In the genomic region with DNA sequence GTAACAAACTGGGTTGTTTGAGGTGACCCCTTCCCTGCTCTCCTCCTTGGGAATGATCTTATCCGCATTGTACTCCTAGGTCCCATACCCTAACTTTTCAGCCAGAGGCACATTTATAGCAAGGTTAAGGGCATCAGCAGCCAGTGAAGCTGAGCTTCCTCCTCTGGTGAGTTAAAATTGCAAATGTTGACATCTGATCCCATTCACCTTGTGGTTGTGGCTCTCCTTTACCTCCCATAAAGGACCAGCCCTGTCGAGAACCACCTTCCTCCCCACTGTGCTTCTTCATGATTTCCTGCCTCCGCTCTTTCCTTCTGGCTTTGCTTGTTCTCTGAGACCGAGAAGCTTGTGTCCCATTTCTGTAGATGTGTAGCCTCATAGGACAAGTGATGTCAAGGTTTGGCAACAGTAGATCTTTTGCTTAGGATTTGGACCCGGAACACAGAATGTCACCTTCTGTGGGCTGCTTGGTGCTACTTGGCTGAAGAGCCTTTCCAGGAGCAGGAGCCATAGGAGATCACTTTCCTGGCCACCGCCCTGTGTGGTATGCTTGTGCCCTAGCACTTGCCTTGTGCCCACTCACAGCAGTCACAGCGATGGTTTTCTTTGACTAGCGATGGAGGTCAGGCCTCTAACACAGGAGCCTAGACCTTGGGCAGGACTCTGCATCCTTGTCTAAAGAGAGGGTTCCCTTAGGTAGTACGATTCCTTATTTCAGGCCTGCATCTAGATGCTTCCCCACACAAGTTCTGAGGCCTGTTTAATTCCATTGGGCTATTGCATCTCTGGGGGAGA, we compare ENCODE assay signal across 1 cellular context.
TF ChIP-seq lines count a peak whose summit lies in the region.

No MANE protein-coding gene starts in this region.

TF ChIP-seq in GM23338, 12 proteins besides CTCF, POLR2A, EP300 and RAD21:
- TF ChIP-seq, protein P1, sequence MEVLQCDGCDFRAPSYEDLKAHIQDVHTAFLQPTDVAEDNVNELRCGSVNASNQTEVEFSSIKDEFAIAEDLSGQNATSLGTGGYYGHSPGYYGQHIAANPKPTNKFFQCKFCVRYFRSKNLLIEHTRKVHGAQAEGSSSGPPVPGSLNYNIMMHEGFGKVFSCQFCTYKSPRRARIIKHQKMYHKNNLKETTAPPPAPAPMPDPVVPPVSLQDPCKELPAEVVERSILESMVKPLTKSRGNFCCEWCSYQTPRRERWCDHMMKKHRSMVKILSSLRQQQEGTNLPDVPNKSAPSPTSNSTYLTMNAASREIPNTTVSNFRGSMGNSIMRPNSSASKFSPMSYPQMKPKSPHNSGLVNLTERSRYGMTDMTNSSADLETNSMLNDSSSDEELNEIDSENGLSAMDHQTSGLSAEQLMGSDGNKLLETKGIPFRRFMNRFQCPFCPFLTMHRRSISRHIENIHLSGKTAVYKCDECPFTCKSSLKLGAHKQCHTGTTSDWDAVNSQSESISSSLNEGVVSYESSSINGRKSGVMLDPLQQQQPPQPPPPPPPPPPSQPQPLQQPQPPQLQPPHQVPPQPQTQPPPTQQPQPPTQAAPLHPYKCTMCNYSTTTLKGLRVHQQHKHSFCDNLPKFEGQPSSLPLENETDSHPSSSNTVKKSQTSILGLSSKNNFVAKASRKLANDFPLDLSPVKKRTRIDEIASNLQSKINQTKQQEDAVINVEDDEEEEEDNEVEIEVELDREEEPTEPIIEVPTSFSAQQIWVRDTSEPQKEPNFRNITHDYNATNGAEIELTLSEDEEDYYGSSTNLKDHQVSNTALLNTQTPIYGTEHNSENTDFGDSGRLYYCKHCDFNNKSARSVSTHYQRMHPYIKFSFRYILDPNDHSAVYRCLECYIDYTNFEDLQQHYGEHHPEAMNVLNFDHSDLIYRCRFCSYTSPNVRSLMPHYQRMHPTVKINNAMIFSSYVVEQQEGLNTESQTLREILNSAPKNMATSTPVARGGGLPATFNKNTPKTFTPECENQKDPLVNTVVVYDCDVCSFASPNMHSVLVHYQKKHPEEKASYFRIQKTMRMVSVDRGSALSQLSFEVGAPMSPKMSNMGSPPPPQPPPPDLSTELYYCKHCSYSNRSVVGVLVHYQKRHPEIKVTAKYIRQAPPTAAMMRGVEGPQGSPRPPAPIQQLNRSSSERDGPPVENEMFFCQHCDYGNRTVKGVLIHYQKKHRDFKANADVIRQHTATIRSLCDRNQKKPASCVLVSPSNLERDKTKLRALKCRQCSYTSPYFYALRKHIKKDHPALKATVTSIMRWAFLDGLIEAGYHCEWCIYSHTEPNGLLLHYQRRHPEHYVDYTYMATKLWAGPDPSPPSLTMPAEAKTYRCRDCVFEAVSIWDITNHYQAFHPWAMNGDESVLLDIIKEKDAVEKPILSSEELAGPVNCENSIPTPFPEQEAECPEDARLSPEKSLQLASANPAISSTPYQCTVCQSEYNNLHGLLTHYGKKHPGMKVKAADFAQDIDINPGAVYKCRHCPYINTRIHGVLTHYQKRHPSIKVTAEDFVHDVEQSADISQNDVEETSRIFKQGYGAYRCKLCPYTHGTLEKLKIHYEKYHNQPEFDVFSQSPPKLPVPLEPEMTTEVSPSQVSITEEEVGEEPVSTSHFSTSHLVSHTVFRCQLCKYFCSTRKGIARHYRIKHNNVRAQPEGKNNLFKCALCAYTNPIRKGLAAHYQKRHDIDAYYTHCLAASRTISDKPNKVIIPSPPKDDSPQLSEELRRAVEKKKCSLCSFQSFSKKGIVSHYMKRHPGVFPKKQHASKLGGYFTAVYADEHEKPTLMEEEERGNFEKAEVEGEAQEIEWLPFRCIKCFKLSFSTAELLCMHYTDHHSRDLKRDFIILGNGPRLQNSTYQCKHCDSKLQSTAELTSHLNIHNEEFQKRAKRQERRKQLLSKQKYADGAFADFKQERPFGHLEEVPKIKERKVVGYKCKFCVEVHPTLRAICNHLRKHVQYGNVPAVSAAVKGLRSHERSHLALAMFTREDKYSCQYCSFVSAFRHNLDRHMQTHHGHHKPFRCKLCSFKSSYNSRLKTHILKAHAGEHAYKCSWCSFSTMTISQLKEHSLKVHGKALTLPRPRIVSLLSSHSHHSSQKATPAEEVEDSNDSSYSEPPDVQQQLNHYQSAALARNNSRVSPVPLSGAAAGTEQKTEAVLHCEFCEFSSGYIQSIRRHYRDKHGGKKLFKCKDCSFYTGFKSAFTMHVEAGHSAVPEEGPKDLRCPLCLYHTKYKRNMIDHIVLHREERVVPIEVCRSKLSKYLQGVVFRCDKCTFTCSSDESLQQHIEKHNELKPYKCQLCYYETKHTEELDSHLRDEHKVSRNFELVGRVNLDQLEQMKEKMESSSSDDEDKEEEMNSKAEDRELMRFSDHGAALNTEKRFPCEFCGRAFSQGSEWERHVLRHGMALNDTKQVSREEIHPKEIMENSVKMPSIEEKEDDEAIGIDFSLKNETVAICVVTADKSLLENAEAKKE (CRISPR knock-in tag; IDR thresholded peaks at IDR 0.05), result no peak
- TF ChIP-seq, protein P2, sequence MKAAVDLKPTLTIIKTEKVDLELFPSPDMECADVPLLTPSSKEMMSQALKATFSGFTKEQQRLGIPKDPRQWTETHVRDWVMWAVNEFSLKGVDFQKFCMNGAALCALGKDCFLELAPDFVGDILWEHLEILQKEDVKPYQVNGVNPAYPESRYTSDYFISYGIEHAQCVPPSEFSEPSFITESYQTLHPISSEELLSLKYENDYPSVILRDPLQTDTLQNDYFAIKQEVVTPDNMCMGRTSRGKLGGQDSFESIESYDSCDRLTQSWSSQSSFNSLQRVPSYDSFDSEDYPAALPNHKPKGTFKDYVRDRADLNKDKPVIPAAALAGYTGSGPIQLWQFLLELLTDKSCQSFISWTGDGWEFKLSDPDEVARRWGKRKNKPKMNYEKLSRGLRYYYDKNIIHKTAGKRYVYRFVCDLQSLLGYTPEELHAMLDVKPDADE (IDR thresholded peaks at IDR 0.05), result no peak
- TF ChIP-seq POLR2AphosphoS5 (IDR thresholded peaks at IDR 0.05; ENCODE audit: low read depth) (no peak), CREB1 (CRISPR knock-in tag; IDR thresholded peaks at IDR 0.05; ENCODE audit: low read depth) (no peak)
